ENCODE assay signal across 1 cellular context in genomic region chr10:22708772-22709171, GRCh38.
TF ChIP-seq lines count a peak whose summit lies in the region.

No MANE protein-coding gene starts in this region.

TF ChIP-seq in H1, 55 proteins besides CTCF, POLR2A, EP300 and RAD21 (continued from another document):
- TF ChIP-seq, protein P1, sequence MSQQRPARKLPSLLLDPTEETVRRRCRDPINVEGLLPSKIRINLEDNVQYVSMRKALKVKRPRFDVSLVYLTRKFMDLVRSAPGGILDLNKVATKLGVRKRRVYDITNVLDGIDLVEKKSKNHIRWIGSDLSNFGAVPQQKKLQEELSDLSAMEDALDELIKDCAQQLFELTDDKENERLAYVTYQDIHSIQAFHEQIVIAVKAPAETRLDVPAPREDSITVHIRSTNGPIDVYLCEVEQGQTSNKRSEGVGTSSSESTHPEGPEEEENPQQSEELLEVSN (IDR thresholded peaks at IDR 0.05) = no peak
- TF ChIP-seq EGR1 (IDR thresholded peaks at IDR 0.05; ENCODE audit: borderline replicate concordance, low read depth, low read length) = no peak
- no peak for TF ChIP-seq FOSL1 (IDR thresholded peaks at IDR 0.05; ENCODE audit: insufficient read depth, low read depth, low read length)
- TF ChIP-seq TCF12 (IDR thresholded peaks at IDR 0.05; ENCODE audit: low read depth, low read length) = no peak
- TF ChIP-seq ASH2L (IDR thresholded peaks at IDR 0.05; ENCODE audit: low read length) = no peak
- TF ChIP-seq CTBP2 (IDR thresholded peaks at IDR 0.05; ENCODE audit: borderline replicate concordance, insufficient read depth, insufficient read length, low read length) = no peak
- TF ChIP-seq CHD2 (IDR thresholded peaks at IDR 0.05; ENCODE audit: low read length) = no peak
- TF ChIP-seq KDM5A (IDR thresholded peaks at IDR 0.05; ENCODE audit: low read length) = no peak
- TF ChIP-seq SIX5 (IDR thresholded peaks at IDR 0.05; ENCODE audit: low read depth, low read length) = no peak
- TF ChIP-seq, protein P2, sequence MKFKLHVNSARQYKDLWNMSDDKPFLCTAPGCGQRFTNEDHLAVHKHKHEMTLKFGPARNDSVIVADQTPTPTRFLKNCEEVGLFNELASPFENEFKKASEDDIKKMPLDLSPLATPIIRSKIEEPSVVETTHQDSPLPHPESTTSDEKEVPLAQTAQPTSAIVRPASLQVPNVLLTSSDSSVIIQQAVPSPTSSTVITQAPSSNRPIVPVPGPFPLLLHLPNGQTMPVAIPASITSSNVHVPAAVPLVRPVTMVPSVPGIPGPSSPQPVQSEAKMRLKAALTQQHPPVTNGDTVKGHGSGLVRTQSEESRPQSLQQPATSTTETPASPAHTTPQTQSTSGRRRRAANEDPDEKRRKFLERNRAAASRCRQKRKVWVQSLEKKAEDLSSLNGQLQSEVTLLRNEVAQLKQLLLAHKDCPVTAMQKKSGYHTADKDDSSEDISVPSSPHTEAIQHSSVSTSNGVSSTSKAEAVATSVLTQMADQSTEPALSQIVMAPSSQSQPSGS (IDR thresholded peaks at IDR 0.05; ENCODE audit: low read length) = no peak
- TF ChIP-seq SAP30 (IDR thresholded peaks at IDR 0.05; ENCODE audit: insufficient read depth, insufficient replicate concordance, low read length) = no peak
- TF ChIP-seq NRF1 (IDR thresholded peaks at IDR 0.05; ENCODE audit: low read depth, low read length) = no peak
- TF ChIP-seq MAFK (IDR thresholded peaks at IDR 0.05; ENCODE audit: low read depth, low read length) = no peak
- TF ChIP-seq GTF2F1 (IDR thresholded peaks at IDR 0.05; ENCODE audit: borderline replicate concordance, low read depth, low read length) = no peak
- no peak for TF ChIP-seq SIRT6 (IDR thresholded peaks at IDR 0.05; ENCODE audit: low read length)
